ENCODE assay signal across 21 cellular contexts in the genomic region with DNA sequence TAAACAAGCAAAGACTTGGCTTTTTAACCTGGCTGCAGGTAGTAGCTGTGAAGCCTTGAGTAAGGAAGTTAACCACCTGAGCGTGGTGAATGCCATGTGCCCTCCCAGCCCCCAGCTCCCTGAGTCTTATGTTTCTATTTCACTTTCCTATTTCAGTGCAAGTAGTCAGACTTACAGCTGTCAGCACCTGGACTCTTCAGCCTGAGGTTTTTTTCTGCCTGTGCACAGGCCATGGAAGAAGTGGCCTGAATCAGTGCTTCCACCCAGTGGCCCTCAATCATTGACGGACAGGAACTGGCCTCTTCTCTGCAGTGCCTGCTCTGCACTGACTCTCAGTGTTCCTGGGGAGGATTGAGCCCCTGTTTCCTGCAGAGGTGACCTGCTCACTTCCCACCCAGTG.
DNase-seq lines count a peak whose midpoint lies in the region; ATAC-seq, FAIRE-seq and TF ChIP-seq lines count a peak whose summit lies in the region.
"Had no signal": no experiment of that assay in that cellular context is flagged by ENCODE, and none has a peak within 500 bp of the region (broad histone marks: within the 10 kb centered on the region; RNA-seq: fewer than 3 reads in every experiment).

No MANE protein-coding gene starts in this region.

- TF ChIP-seq POLR2A in HepG2 (IDR thresholded peaks at IDR 0.05; ENCODE audit: insufficient read depth in 1 of 2, low read depth in 2 of 2, low read length in 2 of 2), result no peak
- no peak for TF ChIP-seq POLR2A in right lobe of liver (IDR thresholded peaks at IDR 0.05)
- no peak for TF ChIP-seq POLR2A in HCT116 (IDR thresholded peaks at IDR 0.05; ENCODE audit: borderline replicate concordance, extremely low read depth, insufficient read depth, insufficient read length)
- TF ChIP-seq POLR2A in IMR-90 (IDR thresholded peaks at IDR 0.05; ENCODE audit: low read depth, low read length), result no peak

- H3K79me2 ChIP-seq in HepG2 (ENCODE audit: insufficient read depth, low read length) (no peaks in the 10 kb centered on the region), HCT116 (ENCODE audit: insufficient read depth, low read length) (no peaks in the 10 kb centered on the region)
- H3K79me2 ChIP-seq: parathyroid adenoma had no signal

- H3K9me3 Mint-ChIP-seq in activated T-helper 1 cell treated with anti-CD3 and anti-CD28 coated beads, Interleukin-12 subunit alpha, Interleukin-12 subunit beta, Interleukin-2, Interleukin-4 antibody, amounts not matched to agents 30 ng/mL and 10 ng/mL and 1 ng/mL, durations not matched to agents 14 hours and 24 hours and 36 hours, result peaks cover 12% of the 10 kb centered on the region

- in situ Hi-C loops in HepG2 (cut with HindIII; ENCODE audit: extremely low pct_ligation_motif_present, low pct_unique_long_range_greater_than_20kb) (no loop called here), IMR-90 (cut with MboI; ENCODE audit: low sequenced_read_pairs) (no loop called here)

- CTCF ChIA-PET in HepG2 (lab: Yijun Ruan, JAX; ENCODE audit: low intra/inter-chr PET ratio, low total read pairs) (no interaction called here), HCT116 (lab: Charles Lee) (no interaction called here), IMR-90 (lab: Yijun Ruan, JAX) (no interaction called here)

- H2AFZ ChIP-seq in HepG2 (ENCODE audit: low read length) (no peak overlapping the region), HCT116 (ENCODE audit: low read depth, low read length, poor library complexity, severe bottlenecking) (no peak overlapping the region), IMR-90 (replicated peaks; ENCODE audit: low read length, poor library complexity) (no peak overlapping the region)
- H2AFZ ChIP-seq: parathyroid adenoma had no signal

- dilution Hi-C loops in IMR-90 (cut with HindIII; ENCODE audit: low sequenced_read_pairs, unreplicated experiment), result no loop called here

- no peak overlapping the region for H3K23ac ChIP-seq in IMR-90 (ENCODE audit: low read depth, low read length)

- H3K36me3 ChIP-seq in HepG2 (replicated peaks in 1 of 2; ENCODE audit: control insufficient read depth in 1 of 2, insufficient read depth in 2 of 2, low read length in 2 of 2) (no peaks in the 10 kb centered on the region), right lobe of liver (no peaks in the 10 kb centered on the region), HCT116 (ENCODE audit: control insufficient read depth in 1 of 2, insufficient read depth in 2 of 2, low read length in 2 of 2) (no peaks in the 10 kb centered on the region), IMR-90 (ENCODE audit: control insufficient read depth, insufficient read depth, low read length) (no peaks in the 10 kb centered on the region)
- H3K36me3 ChIP-seq: suprapubic skin had no signal

- H4K20me1 ChIP-seq in HepG2 (ENCODE audit: insufficient read depth, low read length) (no peaks in the 10 kb centered on the region), HCT116 (ENCODE audit: insufficient read depth) (no peaks in the 10 kb centered on the region), IMR-90 (ENCODE audit: insufficient read depth, low read length) (no peaks in the 10 kb centered on the region)

- TF ChIP-seq RAD21 in HepG2 (CRISPR knock-in tag; IDR thresholded peaks at IDR 0.05) (no peak), HCT116 (IDR thresholded peaks at IDR 0.05; ENCODE audit: low read depth) (peak; percentile 18; the same call in 1 of the 2 replicates), IMR-90 (IDR thresholded peaks at IDR 0.05; ENCODE audit: low read length) (no peak)

- H3K36me3 Mint-ChIP-seq in activated T-helper 1 cell treated with anti-CD3 and anti-CD28 coated beads, Interleukin-12 subunit alpha, Interleukin-12 subunit beta, Interleukin-2, Interleukin-4 antibody, amounts not matched to agents 30 ng/mL and 10 ng/mL and 1 ng/mL, durations not matched to agents 14 hours and 24 hours and 36 hours (ENCODE audit: low read depth), result no peaks in the 10 kb centered on the region
- H3K36me3 Mint-ChIP-seq: activated naive CD8-positive, alpha-beta T cell treated with anti-CD3 and anti-CD28 coated beads, Interleukin-2, amount 10 ng/mL, durations not matched to agents 7 days and 5 days; IgD-negative memory B cell; T-cell had no signal

- H3K27ac ChIP-seq in HepG2 (ENCODE audit: extremely low read length, insufficient read depth, low read length) (no peak overlapping the region), right lobe of liver (no peak overlapping the region), HCT116 (ENCODE audit: low read depth, low read length) (no peak overlapping the region), IMR-90 (ENCODE audit: insufficient read depth, low read length) (no peak overlapping the region)
- H3K27ac ChIP-seq: parathyroid adenoma, suprapubic skin had no signal

- no peak overlapping the region for H2BK5ac ChIP-seq in IMR-90 (ENCODE audit: low read depth, low read length, poor library complexity, severe bottlenecking)

- BruUV-seq in HepG2 (replicated peaks; lab: Mats Ljungman, UMichigan) (no TSS peak), HCT116 (replicated peaks; lab: Mats Ljungman, UMichigan) (no TSS peak), IMR-90 (replicated peaks; lab: Mats Ljungman, UMichigan) (no TSS peak)

- H3K4me3 Mint-ChIP-seq in activated T-helper 1 cell treated with anti-CD3 and anti-CD28 coated beads, Interleukin-12 subunit alpha, Interleukin-12 subunit beta, Interleukin-2, Interleukin-4 antibody, amounts not matched to agents 30 ng/mL and 10 ng/mL and 1 ng/mL, durations not matched to agents 14 hours and 24 hours and 36 hours, result no peak overlapping the region
- H3K4me3 Mint-ChIP-seq: activated naive CD8-positive, alpha-beta T cell treated with anti-CD3 and anti-CD28 coated beads, Interleukin-2, amount 10 ng/mL, durations not matched to agents 7 days and 5 days; IgD-negative memory B cell; T-cell had no signal

- ATAC-seq in HepG2 (peak; percentile 91), right lobe of liver (no peak), HCT116 (no peak), IMR-90 (ENCODE audit: low read depth) (no peak)
- ATAC-seq: Panc1, T-cell had no signal

- no peak for TF ChIP-seq EP300 in HepG2 (IDR thresholded peaks at IDR 0.05; ENCODE audit: low read depth in 2 of 2, low read length in 2 of 2)
- TF ChIP-seq EP300 in HepG2 (CRISPR knock-in tag; IDR thresholded peaks at IDR 0.05; ENCODE audit: borderline replicate concordance), result no peak

- no peak for FAIRE-seq in HepG2 (lab: Jason Lieb, UNC)

- H4K8ac ChIP-seq in IMR-90 (ENCODE audit: low read depth in 2 of 2, low read length in 2 of 2), result no peak overlapping the region

- H3K27me3 ChIP-seq in HepG2 (ENCODE audit: control insufficient read depth in 1 of 2, insufficient read depth in 2 of 2, low read length in 2 of 2) (peaks cover 0 to 10% of the 10 kb centered on the region in 2 experiments; a peak in 1 of 5 replicates), right lobe of liver (no peaks in the 10 kb centered on the region), HCT116 (ENCODE audit: insufficient read depth, low read length) (no peaks in the 10 kb centered on the region), IMR-90 (ENCODE audit: control insufficient read depth, insufficient read depth, low read length) (0 out of 2 replicates have a peak, but pooled peaks cover under 1% of the 10 kb centered on the region)
- H3K27me3 ChIP-seq: suprapubic skin had no signal

- H4K91ac ChIP-seq in IMR-90 (ENCODE audit: insufficient read depth, low read depth, low read length), result no peak overlapping the region

- H3K4ac ChIP-seq in IMR-90 (ENCODE audit: low read depth, low read length), result no peak overlapping the region

- H3K9me3 ChIP-seq in HepG2 (ENCODE audit: low read length) (no peaks in the 10 kb centered on the region), right lobe of liver (no peaks in the 10 kb centered on the region), HCT116 (ENCODE audit: control insufficient read depth in 1 of 2, insufficient read depth in 1 of 2, low read depth in 1 of 2, low read length in 2 of 2) (0 out of 4 replicates have a peak, but pooled peaks cover 0 to 3% of the 10 kb centered on the region in 2 experiments), IMR-90 (ENCODE audit: control insufficient read depth, insufficient read depth, low read length) (0 out of 2 replicates have a peak, but pooled peaks cover 2% of the 10 kb centered on the region)
- H3K9me3 ChIP-seq: suprapubic skin had no signal

- no peak overlapping the region for H3K4me3 ChIP-seq in HepG2 (replicated peaks in 1 of 3; ENCODE audit: insufficient read depth in 1 of 3, low read depth in 2 of 3, low read length in 3 of 3)
- no peak overlapping the region for H3K4me3 ChIP-seq in right lobe of liver
- no peak overlapping the region for H3K4me3 ChIP-seq in HCT116 (replicated peaks in 1 of 2; ENCODE audit: low read depth in 1 of 2, low read length in 2 of 2)
- no peak overlapping the region for H3K4me3 ChIP-seq in IMR-90 (ENCODE audit: insufficient read depth, low read depth, low read length)
- H3K4me3 ChIP-seq: suprapubic skin had no signal

- RAD21 ChIA-PET in HCT116 (lab: Charles Lee; ENCODE audit: low non-redundant PET in 1 of 2, low total read pairs in 2 of 2, uncharacterized antibody in 2 of 2, unreplicated experiment in 2 of 2), result no interaction called here

- H3K9ac ChIP-seq in HepG2 (ENCODE audit: insufficient read depth, low read depth, low read length) (no peak overlapping the region), HCT116 (ENCODE audit: low read length) (no peak overlapping the region), IMR-90 (ENCODE audit: low read depth, low read length) (no peak overlapping the region)
- H3K9ac ChIP-seq: parathyroid adenoma had no signal

- intact Hi-C loops in HepG2 (cut with micrococcal nuclease; ENCODE audit: unreplicated experiment) (no loop called here), right lobe of liver (cut with DNase I) (no loop called here), HCT116 (cut with micrococcal nuclease) (no loop called here), IMR-90 (cut with micrococcal nuclease) (no loop called here)
- intact Hi-C loops in activated T-helper 1 cell treated with anti-CD3 and anti-CD28 coated beads, Interleukin-12 subunit alpha, Interleukin-12 subunit beta, Interleukin-2, Interleukin-4 antibody, amounts not matched to agents 30 ng/mL and 10 ng/mL and 1 ng/mL, durations not matched to agents 14 hours and 24 hours and 36 hours (cut with micrococcal nuclease), result no loop called here

- no peak overlapping the region for H2BK15ac ChIP-seq in IMR-90 (ENCODE audit: low read depth, low read length)

- DNase-seq in HepG2 (ENCODE audit: low spot score) (peak; percentile 32), right lobe of liver (no peak), HCT116 (ENCODE audit: low read depth, low spot score) (no peak), IMR-90 (peak; percentile 8), A172 (ENCODE audit: low spot score) (no peak), amniotic stem cell (lab: John Stamatoyannopoulos, UW) (no peak), DMS114 treated with DMSO at 0.1 percent for 48 hours (lab: John Stamatoyannopoulos, UW; ENCODE audit: unreplicated experiment) (no peak)
- DNase-seq in activated T-helper 1 cell treated with anti-CD3 and anti-CD28 coated beads, Interleukin-12 subunit alpha, Interleukin-12 subunit beta, Interleukin-2, Interleukin-4 antibody, amounts not matched to agents 30 ng/mL and 10 ng/mL and 1 ng/mL, durations not matched to agents 14 hours and 24 hours and 36 hours (ENCODE audit: low spot score), result no peak
- DNase-seq: ACHN; activated CD4-positive, CD25-positive, alpha-beta regulatory T cell treated with anti-CD3 and anti-CD28 coated beads, Interleukin-2, amount 50 U/mL, for 72 hours; activated naive CD8-positive, alpha-beta T cell treated with anti-CD3 and anti-CD28 coated beads, Interleukin-2, amount 10 ng/mL, durations not matched to agents 7 days and 5 days; activated T-cell treated with anti-CD3 and anti-CD28 coated beads for 4 hours; caudate nucleus; GF-D8; H7; NCI-H524; T-cell had no signal

- no peak overlapping the region for H3K18ac ChIP-seq in IMR-90 (ENCODE audit: low read depth, low read length)

- H2BK120ac ChIP-seq in IMR-90 (ENCODE audit: low read depth, low read length), result no peak overlapping the region

- H3K27ac Mint-ChIP-seq in activated T-helper 1 cell treated with anti-CD3 and anti-CD28 coated beads, Interleukin-12 subunit alpha, Interleukin-12 subunit beta, Interleukin-2, Interleukin-4 antibody, amounts not matched to agents 30 ng/mL and 10 ng/mL and 1 ng/mL, durations not matched to agents 14 hours and 24 hours and 36 hours, result no peak overlapping the region
- H3K27ac Mint-ChIP-seq: activated naive CD8-positive, alpha-beta T cell treated with anti-CD3 and anti-CD28 coated beads, Interleukin-2, amount 10 ng/mL, durations not matched to agents 7 days and 5 days; IgD-negative memory B cell; T-cell had no signal

- no peaks in the 10 kb centered on the region for H3K9me1 ChIP-seq in IMR-90 (ENCODE audit: insufficient read depth, low read length)

- no peaks in the 10 kb centered on the region for H3K9me2 ChIP-seq in HCT116 (ENCODE audit: insufficient read depth)

- POLR2A ChIA-PET in HepG2 (lab: Yijun Ruan, JAX), result no interaction called here
- POLR2A ChIA-PET in HCT116 (lab: Charles Lee), result no interaction called here
- POLR2A ChIA-PET in IMR-90 (lab: Charles Lee; ENCODE audit: unreplicated experiment), result no interaction called here

- no peak overlapping the region for H2AK5ac ChIP-seq in IMR-90 (ENCODE audit: low read depth, low read length)

- WGBS in HepG2 (ENCODE audit: low lambda C conversion rate), result 17% methylated on average over 2 of the region's 2 CpGs
- WGBS in right lobe of liver (ENCODE audit: insufficient coverage, low coverage, low lambda C conversion rate, missing lambda C conversion rate), result 100% methylated on average over 1 of the region's 2 CpGs
- 75% methylated on average over 1 of the region's 2 CpGs; no CpG with 5 or more reads in 1 of the 2 experiments for WGBS in IMR-90 (ENCODE audit: extremely low coverage in 2 of 2, insufficient read length in 1 of 2), 2 experiments

- H2AK9ac ChIP-seq in IMR-90 (replicated peaks; ENCODE audit: low read depth, low read length, poor library complexity), result no peak overlapping the region

- no peak overlapping the region for H4K5ac ChIP-seq in IMR-90 (ENCODE audit: low read depth, low read length)

- TF ChIP-seq CTCF in HepG2 (CRISPR knock-in tag; IDR thresholded peaks at IDR 0.05), result peak; percentile 74
- TF ChIP-seq CTCF in right lobe of liver (IDR thresholded peaks at IDR 0.05), result no peak
- TF ChIP-seq CTCF in HCT116 (IDR thresholded peaks at IDR 0.05 in 2 of 3, conservative IDR thresholded peaks at IDR 0.05 in 1 of 3; ENCODE audit: borderline replicate concordance in 1 of 3, insufficient read depth in 1 of 3, low read depth in 2 of 3, low read length in 2 of 3), result no peak
- no peak for TF ChIP-seq CTCF in IMR-90 (conservative IDR thresholded peaks at IDR 0.05; ENCODE audit: low read depth, low read length)

- H3K4me1 ChIP-seq in HepG2 (ENCODE audit: insufficient read depth, low read length), result peaks cover 20% of the 10 kb centered on the region
- no peaks in the 10 kb centered on the region for H3K4me1 ChIP-seq in right lobe of liver
- H3K4me1 ChIP-seq in HCT116 (ENCODE audit: control insufficient read depth in 1 of 2, insufficient read depth in 2 of 2, low read length in 2 of 2), result no peaks in the 10 kb centered on the region
- no peaks in the 10 kb centered on the region for H3K4me1 ChIP-seq in IMR-90 (ENCODE audit: control insufficient read depth, insufficient read depth, low read length)
- H3K4me1 ChIP-seq: parathyroid adenoma, suprapubic skin had no signal

- no peaks in the 10 kb centered on the region for H3K79me1 ChIP-seq in IMR-90 (ENCODE audit: low read depth in 1 of 2, low read length in 2 of 2)

- no peak overlapping the region for H3K14ac ChIP-seq in IMR-90 (replicated peaks; ENCODE audit: low read depth, low read length)

- no peaks in the 10 kb centered on the region for H3K27me3 Mint-ChIP-seq in activated T-helper 1 cell treated with anti-CD3 and anti-CD28 coated beads, Interleukin-12 subunit alpha, Interleukin-12 subunit beta, Interleukin-2, Interleukin-4 antibody, amounts not matched to agents 30 ng/mL and 10 ng/mL and 1 ng/mL, durations not matched to agents 14 hours and 24 hours and 36 hours (ENCODE audit: insufficient read depth)
- H3K27me3 Mint-ChIP-seq: activated naive CD8-positive, alpha-beta T cell treated with anti-CD3 and anti-CD28 coated beads, Interleukin-2, amount 10 ng/mL, durations not matched to agents 7 days and 5 days; IgD-negative memory B cell; T-cell had no signal

- no peak overlapping the region for H2BK20ac ChIP-seq in IMR-90 (ENCODE audit: low read depth, low read length)

- no peak overlapping the region for H3K56ac ChIP-seq in IMR-90 (ENCODE audit: extremely low read depth, insufficient read depth, low read length)

- no peaks in the 10 kb centered on the region for H3K4me1 Mint-ChIP-seq in activated T-helper 1 cell treated with anti-CD3 and anti-CD28 coated beads, Interleukin-12 subunit alpha, Interleukin-12 subunit beta, Interleukin-2, Interleukin-4 antibody, amounts not matched to agents 30 ng/mL and 10 ng/mL and 1 ng/mL, durations not matched to agents 14 hours and 24 hours and 36 hours (ENCODE audit: low read depth)
- H3K4me1 Mint-ChIP-seq: activated naive CD8-positive, alpha-beta T cell treated with anti-CD3 and anti-CD28 coated beads, Interleukin-2, amount 10 ng/mL, durations not matched to agents 7 days and 5 days; IgD-negative memory B cell; T-cell had no signal

- H3K4me2 ChIP-seq in HepG2 (ENCODE audit: low read depth, low read length) (no peak overlapping the region), HCT116 (ENCODE audit: low read length) (no peak overlapping the region), IMR-90 (ENCODE audit: low read depth, low read length) (no peak overlapping the region)

Comparison
In these comparisons a context has a peak if more than half of its experiments do, and no peak if none do; other contexts are left out.
1. DNase-seq: peak in HepG2 (single experiment) and IMR-90 (single experiment); none in right lobe of liver (0 of 3), HCT116 (single experiment), activated T-helper 1 cell treated with anti-CD3 and anti-CD28 coated beads, Interleukin-12 subunit alpha, Interleukin-12 subunit beta, Interleukin-2, Interleukin-4 antibody, amounts not matched to agents 30 ng/mL and 10 ng/mL and 1 ng/mL, durations not matched to agents 14 hours and 24 hours and 36 hours (single experiment), A172 (single experiment), amniotic stem cell (single experiment) and DMS114 treated with DMSO at 0.1 percent for 48 hours (single experiment).
2. Of the 20 proteins assayed by ChIP-seq in both HepG2 and HCT116: peak only in HepG2: CTCF; only in HCT116: RAD21; in both: none; in neither: 18.